17 cellular contexts compared by ENCODE assay signal in genomic region chr7:133530682-133531081, GRCh38.
A peak's percentile ranks its signal among the peaks of the same experiment; 100 is the strongest.
DNase-seq lines count a peak whose midpoint lies in the region; TF ChIP-seq lines count a peak whose summit lies in the region.
"Had no signal": no experiment of that assay in that cellular context is flagged by ENCODE, and none has a peak within 500 bp of the region (broad histone marks: within the 10 kb centered on the region; RNA-seq: fewer than 3 reads in every experiment).

No MANE protein-coding gene starts in this region.

- H3K36me3 Mint-ChIP-seq in glutamatergic neuron (ENCODE audit: unreplicated experiment), result no peaks in the 10 kb centered on the region
- H3K36me3 Mint-ChIP-seq: activated naive CD8-positive, alpha-beta T cell treated with anti-CD3 and anti-CD28 coated beads, Interleukin-2, amount 10 ng/mL, durations not matched to agents 7 days and 5 days; neural progenitor cell had no signal

- peaks cover 8% of the 10 kb centered on the region for H3K4me1 ChIP-seq in osteoblast (ENCODE audit: insufficient read depth, low read length)
- H3K4me1 ChIP-seq: neural progenitor cell, suprapubic skin had no signal

- no peaks in the 10 kb centered on the region for H3K27me3 ChIP-seq in osteoblast (ENCODE audit: insufficient read depth, low read length)
- H3K27me3 ChIP-seq: neural progenitor cell, suprapubic skin had no signal

- TF ChIP-seq CTCF in osteoblast (IDR thresholded peaks at IDR 0.05; ENCODE audit: extremely low read depth, low read depth, low read length), result no peak
- no peak for TF ChIP-seq CTCF in glutamatergic neuron (IDR thresholded peaks at IDR 0.05; ENCODE audit: partially characterized antibody, unreplicated experiment)

- peaks cover 9% of the 10 kb centered on the region for H3K4me1 Mint-ChIP-seq in glutamatergic neuron (ENCODE audit: low read depth, unreplicated experiment)
- H3K4me1 Mint-ChIP-seq: activated naive CD8-positive, alpha-beta T cell treated with anti-CD3 and anti-CD28 coated beads, Interleukin-2, amount 10 ng/mL, durations not matched to agents 7 days and 5 days had no signal

- H3K9me3 Mint-ChIP-seq in glutamatergic neuron (ENCODE audit: unreplicated experiment), result no peaks in the 10 kb centered on the region
- H3K9me3 Mint-ChIP-seq: activated naive CD8-positive, alpha-beta T cell treated with anti-CD3 and anti-CD28 coated beads, Interleukin-2, amount 10 ng/mL, durations not matched to agents 7 days and 5 days; neural progenitor cell; T-cell had no signal

- no peak overlapping the region for H3K27ac Mint-ChIP-seq in glutamatergic neuron (ENCODE audit: unreplicated experiment)
- H3K27ac Mint-ChIP-seq: activated naive CD8-positive, alpha-beta T cell treated with anti-CD3 and anti-CD28 coated beads, Interleukin-2, amount 10 ng/mL, durations not matched to agents 7 days and 5 days; neural progenitor cell; T-cell had no signal

- no peaks in the 10 kb centered on the region for H3K36me3 ChIP-seq in osteoblast (ENCODE audit: insufficient read depth, low read length)
- H3K36me3 ChIP-seq: neural progenitor cell, suprapubic skin had no signal

- H3K79me2 ChIP-seq in osteoblast (ENCODE audit: insufficient read depth, low read length), result no peaks in the 10 kb centered on the region

- no peak overlapping the region for H3K4me3 Mint-ChIP-seq in glutamatergic neuron (ENCODE audit: unreplicated experiment)
- H3K4me3 Mint-ChIP-seq: activated naive CD8-positive, alpha-beta T cell treated with anti-CD3 and anti-CD28 coated beads, Interleukin-2, amount 10 ng/mL, durations not matched to agents 7 days and 5 days; neural progenitor cell; T-cell had no signal

- peak overlapping the region; percentile 25 for H3K4me2 ChIP-seq in osteoblast (ENCODE audit: insufficient read depth, low read length)
- H3K4me2 ChIP-seq: neural progenitor cell, smooth muscle cell had no signal

- no peak overlapping the region for H2AFZ ChIP-seq in osteoblast (ENCODE audit: low read length)
- H2AFZ ChIP-seq: neural progenitor cell had no signal

- DNase-seq in DMS 273 (lab: John Stamatoyannopoulos, UW; ENCODE audit: unreplicated experiment) (peak; percentile 50), DMS 273 treated with DMSO at 0.1 percent for 48 hours (lab: John Stamatoyannopoulos, UW) (no peak), LHCN-M2 (ENCODE audit: low read depth) (peak; percentile 67), dermis microvascular lymphatic vessel endothelial cell (ENCODE audit: low read depth in 2 of 2) (peak; percentile 15 to 19), osteoblast (ENCODE audit: insufficient read length, low spot score, missing footprints) (no peak), glutamatergic neuron (no peak), NCI-H1417 (lab: John Stamatoyannopoulos, UW) (no peak)
- no peak for DNase-seq in activated CD4-positive, alpha-beta T cell treated with anti-CD3 and anti-CD28 coated beads, Interleukin-2, amount 50 U/mL, for 4 hours
- DNase-seq: activated CD4-positive, alpha-beta T cell treated with anti-CD3 and anti-CD28 coated beads for 1 hour; activated naive CD8-positive, alpha-beta T cell treated with anti-CD3 and anti-CD28 coated beads, Interleukin-2, amount 10 ng/mL, durations not matched to agents 7 days and 5 days; activated T-cell treated with anti-CD3 and anti-CD28 coated beads for 4 hours; T-cell had no signal

- H4K20me1 ChIP-seq in osteoblast (ENCODE audit: insufficient read depth, low read length), result no peaks in the 10 kb centered on the region

- no peaks in the 10 kb centered on the region for H3K27me3 Mint-ChIP-seq in glutamatergic neuron (ENCODE audit: unreplicated experiment)
- H3K27me3 Mint-ChIP-seq: activated naive CD8-positive, alpha-beta T cell treated with anti-CD3 and anti-CD28 coated beads, Interleukin-2, amount 10 ng/mL, durations not matched to agents 7 days and 5 days; T-cell had no signal

- H3K27ac ChIP-seq in osteoblast (ENCODE audit: low read depth, low read length), result peak overlapping the region; percentile 3
- H3K27ac ChIP-seq: 22Rv1, neural progenitor cell, suprapubic skin had no signal

- H3K4me3 ChIP-seq in osteoblast (ENCODE audit: insufficient read depth, low read length), result no peak overlapping the region
- H3K4me3 ChIP-seq: GM12878, neural progenitor cell, smooth muscle cell, suprapubic skin had no signal

- no peaks in the 10 kb centered on the region for H3K9me3 ChIP-seq in osteoblast (ENCODE audit: low read depth, low read length)
- H3K9me3 ChIP-seq: suprapubic skin had no signal

Comparison
In these comparisons a context has a peak if more than half of its experiments do, and no peak if none do; other contexts are left out.
1. DNase-seq: peak in DMS 273 (single experiment), LHCN-M2 (single experiment) and dermis microvascular lymphatic vessel endothelial cell (2 of 2); none in DMS 273 treated with DMSO at 0.1 percent for 48 hours (single experiment), osteoblast (single experiment), glutamatergic neuron (single experiment), NCI-H1417 (0 of 3) and activated CD4-positive, alpha-beta T cell treated with anti-CD3 and anti-CD28 coated beads, Interleukin-2, amount 50 U/mL, for 4 hours (0 of 2).